In the genomic region with DNA sequence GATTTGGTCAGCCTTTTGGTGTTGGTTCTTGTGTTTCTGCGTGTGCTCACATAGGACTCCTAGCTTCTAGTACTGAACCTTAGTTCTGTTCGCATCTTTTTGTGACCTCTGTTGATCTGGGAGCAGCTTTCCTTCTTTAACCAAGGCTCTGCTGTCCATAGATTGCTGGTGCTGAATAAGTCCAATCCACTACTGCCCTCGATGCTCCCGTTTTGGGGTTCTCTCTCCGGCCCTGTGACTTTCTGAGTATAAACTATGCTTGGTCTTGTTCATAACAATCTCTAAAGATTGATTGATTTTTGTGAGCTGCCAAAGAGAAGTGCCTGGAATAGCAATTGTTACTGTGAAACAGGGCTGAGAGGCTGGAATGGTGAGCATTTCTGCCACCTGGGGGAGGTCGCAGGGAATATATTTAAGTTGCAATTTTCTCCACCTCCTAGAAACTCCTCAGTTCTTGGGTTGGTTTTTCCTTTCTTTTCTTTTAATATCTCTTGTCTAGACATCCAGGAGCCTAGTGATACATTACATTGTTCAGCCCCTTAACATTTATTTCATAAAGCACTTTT, we compare ENCODE assay signal across 21 cellular contexts.
DNase-seq lines count a peak whose midpoint lies in the region; ATAC-seq and TF ChIP-seq lines count a peak whose summit lies in the region.
"Had no signal": no experiment of that assay in that cellular context is flagged by ENCODE, and none has a peak within 500 bp of the region (broad histone marks: within the 10 kb centered on the region; RNA-seq: fewer than 3 reads in every experiment).

No MANE protein-coding gene starts in this region.

- no peaks in the 10 kb centered on the region for H3K36me3 ChIP-seq in HEK293 (ENCODE audit: control insufficient read depth in 2 of 2, insufficient read depth in 1 of 2, low read length in 2 of 2)

- POLR2A ChIA-PET in HEK293 (lab: Yijun Ruan, JAX), result no interaction called here

- H3K9me3 ChIP-seq in HEK293 (ENCODE audit: control insufficient read depth, insufficient read depth, low read depth, low read length), result no peaks in the 10 kb centered on the region

- H3K9me3 Mint-ChIP-seq in neural crest cell, result no peaks in the 10 kb centered on the region

- H3K4me1 Mint-ChIP-seq in neural crest cell, result no peaks in the 10 kb centered on the region
- H3K4me1 Mint-ChIP-seq: activated CD8-positive, alpha-beta memory T cell treated with anti-CD3 and anti-CD28 coated beads, Interleukin-2, amount 10 ng/mL, durations not matched to agents 7 days and 5 days; CD4-positive, CD25-positive, alpha-beta regulatory T cell; GM23338; memory B cell had no signal

- ATAC-seq in HG03196 (IDR thresholded peaks at IDR 0.05; ENCODE audit: unreplicated experiment), result no peak
- ATAC-seq: activated CD8-positive, alpha-beta memory T cell treated with anti-CD3 and anti-CD28 coated beads, Interleukin-2, amount 10 ng/mL, durations not matched to agents 7 days and 5 days; foreskin keratinocyte; GM23338; sciatic nerve had no signal

- H3K4me3 ChIP-seq in HEK293 (ENCODE audit: low read depth, low read length), result no peak overlapping the region
- H3K4me3 ChIP-seq: GM23338, PC-9 had no signal

- CTCF ChIA-PET in HEK293 (lab: Yijun Ruan, JAX), result interaction anchor here (0.6 to 1.5 kb wide), 5 partner anchors 29 to 307 kb away, joined by 3 to 5 read pairs (median 4); no protein-coding TSS in a partner anchor

- TF ChIP-seq CTCF in HEK293 (tag by site-specific recombination; IDR thresholded peaks at IDR 0.05), result no peak
- peak; percentile 52 for TF ChIP-seq CTCF in VCaP (conservative IDR thresholded peaks at IDR 0.05)
- peak; percentile 59 for TF ChIP-seq CTCF in neural crest cell (conservative IDR thresholded peaks at IDR 0.05)

- H3K27me3 Mint-ChIP-seq in neural crest cell (ENCODE audit: low read depth), result peaks cover 36% of the 10 kb centered on the region
- H3K27me3 Mint-ChIP-seq: activated CD8-positive, alpha-beta memory T cell treated with anti-CD3 and anti-CD28 coated beads, Interleukin-2, amount 10 ng/mL, durations not matched to agents 7 days and 5 days; CD4-positive, CD25-positive, alpha-beta regulatory T cell; memory B cell had no signal

- DNase-seq in DMS153 treated with DMSO at 0.1 percent for 48 hours (lab: John Stamatoyannopoulos, UW; ENCODE audit: unreplicated experiment) (peak; percentile 3), DMS153 (lab: John Stamatoyannopoulos, UW) (no peak), neural crest cell (ENCODE audit: low read depth, low spot score) (no peak), NCI-H2107 treated with DMSO at 0.1 percent for 48 hours (lab: John Stamatoyannopoulos, UW; ENCODE audit: unreplicated experiment) (no peak)
- DNase-seq in stimulated activated CD4-positive, alpha-beta T cell treated with anti-CD3 and anti-CD28 coated beads, Interleukin-4, amount 100 ng/mL, for 1 hour, result no peak
- DNase-seq: 8988T; activated CD4-positive, CD25-positive, alpha-beta regulatory T cell; activated CD8-positive, alpha-beta memory T cell treated with anti-CD3 and anti-CD28 coated beads, Interleukin-2, amount 10 ng/mL, durations not matched to agents 7 days and 5 days; activated effector memory CD4-positive, alpha-beta T cell treated with anti-CD3 and anti-CD28 coated beads, Interleukin-2, amount 50 U/mL, for 16 hours; CD4-positive, CD25-positive, alpha-beta regulatory T cell; EL; foreskin keratinocyte; MV-4-11; NCI-H2227 treated with DMSO at 0.1 percent for 48 hours; PC-9 had no signal

- H3K4me1 ChIP-seq in HEK293 (ENCODE audit: control insufficient read depth, insufficient read depth, low read length), result no peaks in the 10 kb centered on the region
- H3K4me1 ChIP-seq: foreskin keratinocyte had no signal

- no peak overlapping the region for H3K27ac ChIP-seq in HEK293 (ENCODE audit: extremely low read depth, low read depth, low read length)
- no peak overlapping the region for H3K27ac ChIP-seq in VCaP
- H3K27ac ChIP-seq: foreskin keratinocyte, PC-9 had no signal

- H3K27ac Mint-ChIP-seq in neural crest cell (ENCODE audit: unreplicated experiment), result no peak overlapping the region
- H3K27ac Mint-ChIP-seq: activated CD8-positive, alpha-beta memory T cell treated with anti-CD3 and anti-CD28 coated beads, Interleukin-2, amount 10 ng/mL, durations not matched to agents 7 days and 5 days; CD4-positive, CD25-positive, alpha-beta regulatory T cell; GM23338; memory B cell had no signal

- H3K36me3 Mint-ChIP-seq in neural crest cell (ENCODE audit: low read depth), result no peaks in the 10 kb centered on the region
- H3K36me3 Mint-ChIP-seq: activated CD8-positive, alpha-beta memory T cell treated with anti-CD3 and anti-CD28 coated beads, Interleukin-2, amount 10 ng/mL, durations not matched to agents 7 days and 5 days; CD4-positive, CD25-positive, alpha-beta regulatory T cell; memory B cell had no signal

- no peak overlapping the region for H3K4me3 Mint-ChIP-seq in neural crest cell
- H3K4me3 Mint-ChIP-seq: activated CD8-positive, alpha-beta memory T cell treated with anti-CD3 and anti-CD28 coated beads, Interleukin-2, amount 10 ng/mL, durations not matched to agents 7 days and 5 days; CD4-positive, CD25-positive, alpha-beta regulatory T cell; GM23338; memory B cell had no signal

TF ChIP-seq in HEK293, 187 proteins besides CTCF, POLR2A, EP300 and RAD21:
- TF ChIP-seq REST (tag by site-specific recombination; IDR thresholded peaks at IDR 0.05), result peak; percentile 81
- TF ChIP-seq ZNF341 (tag by site-specific recombination; IDR thresholded peaks at IDR 0.05; ENCODE audit: low read depth), result no peak
